Comparison of ENCODE assay signal across 10 cellular contexts in the genomic region with DNA sequence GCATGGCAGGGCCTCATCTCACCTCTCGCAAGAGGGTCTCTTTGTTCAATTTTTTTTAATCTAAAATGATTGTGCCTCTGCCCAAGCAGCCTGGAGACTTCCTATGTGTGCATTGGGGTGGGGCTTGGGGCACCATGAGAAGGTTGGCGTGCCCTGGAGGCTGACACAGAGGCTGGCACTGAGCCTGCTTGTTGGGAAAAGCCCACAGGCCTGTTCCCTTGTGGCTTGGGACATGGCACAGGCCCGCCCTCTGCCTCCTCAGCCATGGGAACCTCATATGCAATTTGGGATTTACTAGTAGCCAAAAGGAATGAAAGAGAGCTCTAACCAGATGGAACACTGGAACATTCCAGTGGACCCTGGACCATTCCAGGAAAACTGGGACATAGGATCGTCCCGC. TPM values are rescaled to one million over a fixed set of nuclear protein-coding genes. Genes with fewer than 3 reads are reported as not detected.
DNase-seq lines count a peak whose midpoint lies in the region; ATAC-seq and TF ChIP-seq lines count a peak whose summit lies in the region.
"Had no signal": no experiment of that assay in that cellular context is flagged by ENCODE, and none has a peak within 500 bp of the region (broad histone marks: within the 10 kb centered on the region; RNA-seq: fewer than 3 reads in every experiment).

No MANE protein-coding gene starts in this region.

- H3K4me3 ChIP-seq in vagina = peak overlapping the region; percentile 44 to 65

- no peaks in the 10 kb centered on the region for H3K36me3 Mint-ChIP-seq in activated naive CD4-positive, alpha-beta T cell treated with anti-CD3 and anti-CD28 coated beads, Interleukin-2, amount 50 U/mL, for 24 hours
- H3K36me3 Mint-ChIP-seq in mesothelial cell of epicardium (no peaks in the 10 kb centered on the region), endothelial cell (ENCODE audit: low read depth, unreplicated experiment) (no peaks in the 10 kb centered on the region)

- intact Hi-C loops in vagina (cut with DNase I) = no loop called here

- H3K27ac ChIP-seq in cingulate gyrus (ENCODE audit: low read depth, low read length) = peak overlapping the region; percentile 100
- H3K27ac ChIP-seq in vagina = peak overlapping the region; percentile 94

- no peaks in the 10 kb centered on the region for H3K9me3 ChIP-seq in vagina

- TF ChIP-seq POLR2A in vagina (IDR thresholded peaks at IDR 0.05) = no peak

- no peaks in the 10 kb centered on the region for H3K27me3 Mint-ChIP-seq in activated naive CD4-positive, alpha-beta T cell treated with anti-CD3 and anti-CD28 coated beads, Interleukin-2, amount 50 U/mL, for 24 hours
- no peaks in the 10 kb centered on the region for H3K27me3 Mint-ChIP-seq in mesothelial cell of epicardium (ENCODE audit: low read depth)
- H3K27me3 Mint-ChIP-seq in endothelial cell (ENCODE audit: unreplicated experiment) = peaks cover 7% of the 10 kb centered on the region

- no peak for DNase-seq in activated naive CD4-positive, alpha-beta T cell (lab: John Stamatoyannopoulos, UW)
- DNase-seq in mesothelial cell of epicardium (ENCODE audit: low spot score in 2 of 2, unreplicated experiment in 2 of 2) (no peak), vagina (ENCODE audit: extremely low spot score in 2 of 2) (no peak), endothelial cell (ENCODE audit: low spot score) (no peak)
- DNase-seq: COR-L47, Kasumi-1 had no signal

- H3K4me1 Mint-ChIP-seq in activated naive CD4-positive, alpha-beta T cell treated with anti-CD3 and anti-CD28 coated beads, Interleukin-2, amount 50 U/mL, for 24 hours = peaks cover 13% of the 10 kb centered on the region
- H3K4me1 Mint-ChIP-seq in mesothelial cell of epicardium (no peaks in the 10 kb centered on the region), endothelial cell (ENCODE audit: unreplicated experiment) (peaks cover 9% of the 10 kb centered on the region)

- H3K36me3 ChIP-seq in vagina = no peaks in the 10 kb centered on the region

- no peaks in the 10 kb centered on the region for H3K27me3 ChIP-seq in vagina

- H3K27ac Mint-ChIP-seq in activated naive CD4-positive, alpha-beta T cell treated with anti-CD3 and anti-CD28 coated beads, Interleukin-2, amount 50 U/mL, for 24 hours = peak overlapping the region; percentile 60
- H3K27ac Mint-ChIP-seq in mesothelial cell of epicardium = no peak overlapping the region
- H3K27ac Mint-ChIP-seq in endothelial cell (ENCODE audit: unreplicated experiment) = no peak overlapping the region

- no peaks in the 10 kb centered on the region for H3K9me3 Mint-ChIP-seq in activated naive CD4-positive, alpha-beta T cell treated with anti-CD3 and anti-CD28 coated beads, Interleukin-2, amount 50 U/mL, for 24 hours
- no peaks in the 10 kb centered on the region for H3K9me3 Mint-ChIP-seq in mesothelial cell of epicardium
- no peaks in the 10 kb centered on the region for H3K9me3 Mint-ChIP-seq in endothelial cell (ENCODE audit: unreplicated experiment)

- H3K4me1 ChIP-seq in vagina = peaks cover 83% of the 10 kb centered on the region

- peak overlapping the region; percentile 88 for H3K4me3 Mint-ChIP-seq in activated naive CD4-positive, alpha-beta T cell treated with anti-CD3 and anti-CD28 coated beads, Interleukin-2, amount 50 U/mL, for 24 hours
- peak overlapping the region; percentile 52 for H3K4me3 Mint-ChIP-seq in mesothelial cell of epicardium
- no peak overlapping the region for H3K4me3 Mint-ChIP-seq in endothelial cell (ENCODE audit: unreplicated experiment)

- TF ChIP-seq CTCF in mesothelial cell of epicardium (IDR thresholded peaks at IDR 0.05; ENCODE audit: unreplicated experiment) = no peak
- TF ChIP-seq CTCF in vagina (IDR thresholded peaks at IDR 0.05) = no peak
- TF ChIP-seq CTCF in endothelial cell (IDR thresholded peaks at IDR 0.05; ENCODE audit: unreplicated experiment) = no peak

- ATAC-seq in GM19467 (IDR thresholded peaks at IDR 0.05; ENCODE audit: unreplicated experiment) = no peak
- no peak for ATAC-seq in GM19328 (IDR thresholded peaks at IDR 0.05; ENCODE audit: unreplicated experiment)

RNA-seq across cellular contexts. Expression of a gene that starts 8.0 kb away (rescaled TPM):
- 5.5 to 8.3 TPM (median 6.6 TPM) in 3 replicates for total RNA-seq in mesothelial cell of epicardium
- total RNA-seq in vagina = 788 TPM
- not detected for total RNA-seq in endothelial cell (ENCODE audit: unreplicated experiment)

RNA-seq across cellular contexts. Expression of a gene that starts 11.3 kb away (rescaled TPM):
- total RNA-seq in mesothelial cell of epicardium = 1.1 to 2.0 TPM (median 1.4 TPM) in 3 replicates
- 32.9 TPM for total RNA-seq in vagina
- total RNA-seq in endothelial cell (ENCODE audit: unreplicated experiment) = 0.10 TPM

RNA-seq across cellular contexts. Expression of a gene that starts 15.1 kb away (rescaled TPM):
- 2.8 to 4.3 TPM (median 3.6 TPM) in 3 replicates for total RNA-seq in mesothelial cell of epicardium
- total RNA-seq in vagina = 135 TPM
- not detected for total RNA-seq in endothelial cell (ENCODE audit: unreplicated experiment)

RNA-seq across cellular contexts. Expression of a gene that starts 19.5 kb away (rescaled TPM):
- total RNA-seq in mesothelial cell of epicardium = 0.41 to 1.3 TPM (median 0.69 TPM) in 3 replicates
- total RNA-seq in vagina = 3.4 TPM
- 0.67 TPM for total RNA-seq in endothelial cell (ENCODE audit: unreplicated experiment)

RNA-seq across cellular contexts. Expression of a gene that starts 31.0 kb away (rescaled TPM):
- total RNA-seq in mesothelial cell of epicardium (23.1 to 27.0 TPM (median 24.7 TPM) in 3 replicates), vagina (144 TPM), endothelial cell (ENCODE audit: unreplicated experiment) (78.7 TPM)

Comparison
In these comparisons a context has a peak if more than half of its experiments do, and no peak if none do; other contexts are left out.
1. RNA of a gene that starts 8.0 kb away (total RNA-seq): 788 TPM in vagina (single experiment); 5.5 to 8.3 TPM in mesothelial cell of epicardium and not detected in endothelial cell (single experiment); every median in the first group is over 10 times any median in the second.
2. RNA of a gene that starts 11.3 kb away (total RNA-seq): 32.9 TPM in vagina (single experiment); 1.1 to 2.0 TPM in mesothelial cell of epicardium and 0.10 TPM in endothelial cell (single experiment); every median in the first group is over 10 times any median in the second.
3. RNA of a gene that starts 15.1 kb away (total RNA-seq): 135 TPM in vagina (single experiment); 2.8 to 4.3 TPM in mesothelial cell of epicardium and not detected in endothelial cell (single experiment); every median in the first group is over 10 times any median in the second.